In genomic region chr2:25165992-25166618, GRCh38 we compare ENCODE assay signal across 10 cellular contexts. TPM values are rescaled to one million over a fixed set of nuclear protein-coding genes. Genes with fewer than 3 reads are reported as not detected.
DNase-seq lines count a peak whose midpoint lies in the region; ATAC-seq, FAIRE-seq and TF ChIP-seq lines count a peak whose summit lies in the region.
"Had no signal": no experiment of that assay in that cellular context is flagged by ENCODE, and none has a peak within 500 bp of the region (broad histone marks: within the 10 kb centered on the region; RNA-seq: fewer than 3 reads in every experiment).

No MANE protein-coding gene starts in this region.

- H3K27me3 Mint-ChIP-seq in activated T-cell treated with anti-CD3 and anti-CD28 coated beads, Interleukin-2, amount 50 U/mL, for 72 hours (ENCODE audit: low read depth) = peaks cover 40% of the 10 kb centered on the region
- peaks cover 74% of the 10 kb centered on the region for H3K27me3 Mint-ChIP-seq in mesothelial cell of epicardium (ENCODE audit: low read depth)

- peaks cover 0 to 2% of the 10 kb centered on the region in 2 donors for H3K36me3 Mint-ChIP-seq in activated T-cell treated with anti-CD3 and anti-CD28 coated beads, Interleukin-2, amount 50 U/mL, for 72 hours (ENCODE audit: insufficient read depth in 2 of 2)
- no peaks in the 10 kb centered on the region for H3K36me3 Mint-ChIP-seq in mesothelial cell of epicardium

- H3K4me3 ChIP-seq in kidney epithelial cell (ENCODE audit: low read depth, low read length) = no peak overlapping the region
- no peak overlapping the region for H3K4me3 ChIP-seq in upper lobe of right lung
- H3K4me3 ChIP-seq: SJSA1, upper lobe of left lung had no signal

- H3K36me3 ChIP-seq in kidney epithelial cell (ENCODE audit: control insufficient read depth, insufficient read depth, low read length) = no peaks in the 10 kb centered on the region
- no peaks in the 10 kb centered on the region for H3K36me3 ChIP-seq in upper lobe of right lung
- H3K36me3 ChIP-seq: SJSA1, upper lobe of left lung had no signal

- H3K27ac ChIP-seq in upper lobe of right lung = no peak overlapping the region
- H3K27ac ChIP-seq: SJSA1, upper lobe of left lung had no signal

- peaks cover 11% of the 10 kb centered on the region for H3K4me1 ChIP-seq in upper lobe of right lung

- no peak for DNase-seq in D721Med (ENCODE audit: insufficient read length, low spot score)
- DNase-seq in GM19238 (ENCODE audit: insufficient read length, low spot score) = peak; percentile 76
- peak; percentile 67 to 82 for DNase-seq in NOMO-1 (lab: John Stamatoyannopoulos, UW; ENCODE audit: unreplicated experiment in 2 of 2)
- DNase-seq in activated T-cell treated with anti-CD3 and anti-CD28 coated beads, Interleukin-2, amount 50 U/mL, for 72 hours = peak; percentile 58 to 64
- DNase-seq in kidney epithelial cell (ENCODE audit: low read depth) = no peak
- DNase-seq in upper lobe of right lung = no peak
- no peak for DNase-seq in mesothelial cell of epicardium (ENCODE audit: low spot score in 2 of 2, unreplicated experiment in 2 of 2)

- H3K4me3 Mint-ChIP-seq in activated T-cell treated with anti-CD3 and anti-CD28 coated beads, Interleukin-2, amount 50 U/mL, for 72 hours = peak overlapping the region in 1 of 2 donors; percentile 82
- no peak overlapping the region for H3K4me3 Mint-ChIP-seq in mesothelial cell of epicardium

- H3K9me3 ChIP-seq in upper lobe of right lung = no peaks in the 10 kb centered on the region
- H3K9me3 ChIP-seq: SJSA1, upper lobe of left lung had no signal

- peak overlapping the region; percentile 3 for H3K27ac Mint-ChIP-seq in activated T-cell treated with anti-CD3 and anti-CD28 coated beads, Interleukin-2, amount 50 U/mL, for 72 hours
- H3K27ac Mint-ChIP-seq in mesothelial cell of epicardium = no peak overlapping the region

- H3K9me3 Mint-ChIP-seq in activated T-cell treated with anti-CD3 and anti-CD28 coated beads, Interleukin-2, amount 50 U/mL, for 72 hours = no peaks in the 10 kb centered on the region
- H3K9me3 Mint-ChIP-seq in mesothelial cell of epicardium = no peaks in the 10 kb centered on the region

- ATAC-seq in HG03354 (IDR thresholded peaks at IDR 0.05; ENCODE audit: poor library complexity, severe bottlenecking, unreplicated experiment) (peak; percentile 75), upper lobe of right lung (peak; percentile 43)
- ATAC-seq in activated T-cell treated with anti-CD3 and anti-CD28 coated beads, Interleukin-2, amount 50 U/mL, for 72 hours (replicated peaks in 1 of 2) = peak; percentile 67 to 69

- peaks cover 45% of the 10 kb centered on the region for H3K27me3 ChIP-seq in kidney epithelial cell (ENCODE audit: control insufficient read depth, insufficient read depth, low read length)
- peaks cover 51% of the 10 kb centered on the region for H3K27me3 ChIP-seq in upper lobe of right lung

- peaks cover 28% of the 10 kb centered on the region for H3K4me1 Mint-ChIP-seq in activated T-cell treated with anti-CD3 and anti-CD28 coated beads, Interleukin-2, amount 50 U/mL, for 72 hours (ENCODE audit: low read depth)
- peaks cover 6% of the 10 kb centered on the region for H3K4me1 Mint-ChIP-seq in mesothelial cell of epicardium

- intact Hi-C loops in upper lobe of right lung (cut with DNase I) = no loop called here

- FAIRE-seq in D721Med (lab: Jason Lieb, UNC) = no peak

- TF ChIP-seq CTCF in D721Med (IDR thresholded peaks at IDR 0.05; ENCODE audit: insufficient read depth, missing control alignments) (peak; percentile 52), kidney epithelial cell (IDR thresholded peaks at IDR 0.05; ENCODE audit: insufficient read depth, low read length, poor library complexity, severe bottlenecking) (peak; percentile 40), upper lobe of right lung (IDR thresholded peaks at IDR 0.05) (peak; percentile 23), mesothelial cell of epicardium (IDR thresholded peaks at IDR 0.05; ENCODE audit: unreplicated experiment) (no peak)

RNA-seq across cellular contexts. Expression of gene POMC, which starts 2.3 kb away (rescaled TPM):
- total RNA-seq in activated T-cell treated with anti-CD3 and anti-CD28 coated beads, Interleukin-2, amount 50 U/mL, for 72 hours = 10 to 100 TPM in 1 of 2 donors, 1 to 10 TPM in 1; 8.0 to 12.5 TPM
- total RNA-seq in kidney epithelial cell (7.7 and 8.8 TPM in 2 replicates), upper lobe of right lung (3.3 TPM), mesothelial cell of epicardium (0.29 TPM in 1 of 3 replicates, not detected in the others)
- total RNA-seq: SJSA1 had no signal

Comparison
In these comparisons a context has a peak if more than half of its experiments do, and no peak if none do; other contexts are left out.
1. DNase-seq: peak in GM19238 (single experiment), NOMO-1 (2 of 2) and activated T-cell treated with anti-CD3 and anti-CD28 coated beads, Interleukin-2, amount 50 U/mL, for 72 hours (2 of 2); none in D721Med (single experiment), kidney epithelial cell (single experiment), upper lobe of right lung (single experiment) and mesothelial cell of epicardium (0 of 2).
2. Peak in every context shown above with its lines, with median percentiles within 50 percentile points of each other: ATAC-seq.